Comparison of ENCODE assay signal across 10 cellular contexts in genomic region chr9:34627716-34628655, GRCh38. TPM values are rescaled to one million over a fixed set of nuclear protein-coding genes. Genes with fewer than 3 reads are reported as not detected.
DNase-seq lines count a peak whose midpoint lies in the region; ATAC-seq and TF ChIP-seq lines count a peak whose summit lies in the region.
"Had no signal": no experiment of that assay in that cellular context is flagged by ENCODE, and none has a peak within 500 bp of the region (broad histone marks: within the 10 kb centered on the region; RNA-seq: fewer than 3 reads in every experiment).

No MANE protein-coding gene starts in this region.

- H3K4me3 Mint-ChIP-seq in CD8-positive, alpha-beta T cell, result peak overlapping the region; percentile 85
- peak overlapping the region; percentile 86 for H3K4me3 Mint-ChIP-seq in nephron progenitor cell

- H3K27ac ChIP-seq in CD8-positive, alpha-beta T cell (ENCODE audit: low read depth, low read length), result no peak overlapping the region
- H3K27ac ChIP-seq in OCI-LY3 (ENCODE audit: low read length), result no peak overlapping the region
- no peak overlapping the region for H3K27ac ChIP-seq in effector memory CD4-positive, alpha-beta T cell (ENCODE audit: insufficient read depth, low read length, poor library complexity, severe bottlenecking)

- no peak overlapping the region for H3K9ac ChIP-seq in OCI-LY3 (ENCODE audit: low read length)

- H3K4me2 ChIP-seq in OCI-LY3 (ENCODE audit: low read length), result peak overlapping the region; percentile 71

- no peak overlapping the region for H3K27ac Mint-ChIP-seq in CD8-positive, alpha-beta T cell
- H3K27ac Mint-ChIP-seq in nephron progenitor cell, result no peak overlapping the region

- H3K36me3 Mint-ChIP-seq in CD8-positive, alpha-beta T cell, result no peaks in the 10 kb centered on the region
- no peaks in the 10 kb centered on the region for H3K36me3 Mint-ChIP-seq in nephron progenitor cell (ENCODE audit: low read depth)

- no peak overlapping the region for H2AFZ ChIP-seq in OCI-LY3 (ENCODE audit: low read depth, low read length)

- CTCF ChIA-PET in CD8-positive, alpha-beta T cell (lab: Charles Lee), result interaction anchor here (0.7 to 13.2 kb wide), 2 partner anchors 14 to 80 kb away, joined by 3 to 230 read pairs; partner anchors contain the start of gene RPP25L

- H3K9me3 ChIP-seq in CD8-positive, alpha-beta T cell (ENCODE audit: low read length), result no peaks in the 10 kb centered on the region
- no peaks in the 10 kb centered on the region for H3K9me3 ChIP-seq in OCI-LY3 (ENCODE audit: insufficient read depth, low read length)
- no peaks in the 10 kb centered on the region for H3K9me3 ChIP-seq in effector memory CD4-positive, alpha-beta T cell (ENCODE audit: control insufficient read depth, low read length)

- no peaks in the 10 kb centered on the region for H3K9me3 Mint-ChIP-seq in CD8-positive, alpha-beta T cell
- H3K9me3 Mint-ChIP-seq in nephron progenitor cell, result no peaks in the 10 kb centered on the region

- POLR2A ChIA-PET in CD8-positive, alpha-beta T cell (lab: Charles Lee), result no interaction called here

- no peaks in the 10 kb centered on the region for H3K79me2 ChIP-seq in OCI-LY3 (ENCODE audit: low read length)

- ATAC-seq in CD8-positive, alpha-beta T cell, result no peak
- ATAC-seq in HG03565 (IDR thresholded peaks at IDR 0.05; ENCODE audit: unreplicated experiment), result no peak

- H4K20me1 ChIP-seq in OCI-LY3 (ENCODE audit: insufficient read depth, low read length), result no peaks in the 10 kb centered on the region

- no peak for DNase-seq in CD8-positive, alpha-beta T cell
- no peak for DNase-seq in effector memory CD4-positive, alpha-beta T cell
- no peak for DNase-seq in nephron progenitor cell
- no peak for DNase-seq in HT-29 (ENCODE audit: low spot score)
- no peak for DNase-seq in SK-N-DZ (ENCODE audit: low spot score)
- no peak for DNase-seq in NK-92 treated with Interleukin-12 subunit alpha and Interleukin-12 subunit beta, amount 100 ng/mL, for 24 hours (lab: John Stamatoyannopoulos, UW)
- DNase-seq: GDM1 had no signal

- peak overlapping the region; percentile 42 for H3K4me3 ChIP-seq in CD8-positive, alpha-beta T cell (ENCODE audit: low read depth, low read length)
- peak overlapping the region; percentile 71 for H3K4me3 ChIP-seq in OCI-LY3 (ENCODE audit: low read length)
- H3K4me3 ChIP-seq in effector memory CD4-positive, alpha-beta T cell (ENCODE audit: insufficient read depth, low read depth, low read length, poor library complexity, severe bottlenecking), result peak overlapping the region; percentile 49

- no peak for TF ChIP-seq CTCF in CD8-positive, alpha-beta T cell (IDR thresholded peaks at IDR 0.05)
- TF ChIP-seq CTCF in OCI-LY3 (IDR thresholded peaks at IDR 0.05; ENCODE audit: low read depth, low read length), result no peak
- TF ChIP-seq CTCF in nephron progenitor cell (IDR thresholded peaks at IDR 0.05), result no peak

- peaks cover 18% of the 10 kb centered on the region for H3K4me1 ChIP-seq in CD8-positive, alpha-beta T cell (ENCODE audit: insufficient read depth, low read length)
- H3K4me1 ChIP-seq in OCI-LY3 (ENCODE audit: low read length), result peaks cover 7% of the 10 kb centered on the region; the same call in 1 of the 2 replicates
- peaks cover 25% of the 10 kb centered on the region for H3K4me1 ChIP-seq in effector memory CD4-positive, alpha-beta T cell (ENCODE audit: control insufficient read depth, insufficient read depth, low read length, poor library complexity, severe bottlenecking)

- H3K27me3 Mint-ChIP-seq in CD8-positive, alpha-beta T cell (ENCODE audit: low read depth), result peaks cover 59% of the 10 kb centered on the region
- peaks cover 82% of the 10 kb centered on the region for H3K27me3 Mint-ChIP-seq in nephron progenitor cell (ENCODE audit: low read depth, poor library complexity)

- H3K27me3 ChIP-seq in CD8-positive, alpha-beta T cell (ENCODE audit: insufficient read depth, low read length), result peaks cover 37% of the 10 kb centered on the region
- peaks cover 42% of the 10 kb centered on the region for H3K27me3 ChIP-seq in OCI-LY3 (ENCODE audit: low read depth, low read length)
- peaks cover 66% of the 10 kb centered on the region for H3K27me3 ChIP-seq in effector memory CD4-positive, alpha-beta T cell (replicated peaks; ENCODE audit: control insufficient read depth, insufficient read depth, low read length, poor library complexity, severe bottlenecking)

- peaks cover 25% of the 10 kb centered on the region for H3K4me1 Mint-ChIP-seq in CD8-positive, alpha-beta T cell (ENCODE audit: low read depth)
- H3K4me1 Mint-ChIP-seq in nephron progenitor cell, result peaks cover 31% of the 10 kb centered on the region

- intact Hi-C loops in CD8-positive, alpha-beta T cell (cut with DNase I, micrococcal nuclease), result no loop called here

- no peaks in the 10 kb centered on the region for H3K36me3 ChIP-seq in CD8-positive, alpha-beta T cell (ENCODE audit: insufficient read depth, low read length)
- H3K36me3 ChIP-seq in OCI-LY3 (replicated peaks; ENCODE audit: low read depth, low read length), result no peaks in the 10 kb centered on the region
- no peaks in the 10 kb centered on the region for H3K36me3 ChIP-seq in effector memory CD4-positive, alpha-beta T cell (ENCODE audit: control insufficient read depth, insufficient read depth, low read length)

RNA-seq across cellular contexts. Expression of gene ARID3C, which starts 0.9 kb away (rescaled TPM):
- not detected for total RNA-seq in CD8-positive, alpha-beta T cell
- not detected in 2 replicates for total RNA-seq in HT-29 (2014; rRNA removed; shearing (Covaris generic))
- 0.25 TPM in 1 of 2 replicates, not detected in the other for polyA plus RNA-seq in SK-N-DZ (2014; cell fraction: cytosol; rRNA removed)
- polyA plus RNA-seq in SK-N-DZ (2014; cell fraction: nucleus; rRNA removed), result 0.15 TPM in 1 of 2 replicates, not detected in the other
- total RNA-seq: NCI-H460 had no signal

RNA-seq across cellular contexts. Expression of gene DCTN3, which starts 7.7 kb away (rescaled TPM):
- total RNA-seq in CD8-positive, alpha-beta T cell, result 10 to 100 TPM; 82.8 to 85.3 TPM
- 72.7 and 98.1 TPM in 2 replicates for total RNA-seq in HT-29 (2014; rRNA removed; shearing (Covaris generic))
- 57.8 and 72.5 TPM in 2 replicates for polyA plus RNA-seq in SK-N-DZ (2014; cell fraction: cytosol; rRNA removed)
- polyA plus RNA-seq in SK-N-DZ (2014; cell fraction: nucleus; rRNA removed), result 49.2 and 57.7 TPM in 2 replicates

RNA-seq across cellular contexts. Expression of gene SIGMAR1, which starts 9.6 kb away (rescaled TPM):
- 1 to 10 TPM; 8.5 to 9.6 TPM for total RNA-seq in CD8-positive, alpha-beta T cell
- total RNA-seq in HT-29 (2014; rRNA removed; shearing (Covaris generic)), result 239 and 269 TPM in 2 replicates
- polyA plus RNA-seq in SK-N-DZ (2014; cell fraction: cytosol; rRNA removed), result 183 and 208 TPM in 2 replicates
- polyA plus RNA-seq in SK-N-DZ (2014; cell fraction: nucleus; rRNA removed), result 89.9 and 92.3 TPM in 2 replicates

RNA-seq across cellular contexts. Expression of gene RPP25L, which starts 16.1 kb away (rescaled TPM):
- total RNA-seq in CD8-positive, alpha-beta T cell, result 1 to 10 TPM; 4.4 to 5.1 TPM
- 48.7 and 67.6 TPM in 2 replicates for total RNA-seq in HT-29 (2014; rRNA removed; shearing (Covaris generic))
- polyA plus RNA-seq in SK-N-DZ (2014; cell fraction: cytosol; rRNA removed), result 31.2 and 38.8 TPM in 2 replicates
- 21.2 and 32.3 TPM in 2 replicates for polyA plus RNA-seq in SK-N-DZ (2014; cell fraction: nucleus; rRNA removed)

RNA-seq across cellular contexts. Expression of gene GALT, which starts 18.5 kb away (rescaled TPM):
- total RNA-seq in CD8-positive, alpha-beta T cell, result 10 to 100 TPM; 64.7 to 68.4 TPM
- 25.5 and 32.8 TPM in 2 replicates for total RNA-seq in HT-29 (2014; rRNA removed; shearing (Covaris generic))
- polyA plus RNA-seq in SK-N-DZ (2014; cell fraction: cytosol; rRNA removed), result 24.7 and 30.4 TPM in 2 replicates
- 199 and 201 TPM in 2 replicates for polyA plus RNA-seq in SK-N-DZ (2014; cell fraction: nucleus; rRNA removed)

Comparison
In these comparisons a context has a peak if more than half of its experiments do, and no peak if none do; other contexts are left out.
1. RNA of gene SIGMAR1, which starts 9.6 kb away (total RNA-seq): 239 to 269 TPM in HT-29; 8.5 to 9.6 TPM in CD8-positive, alpha-beta T cell; every median in the first group is over 10 times any median in the second.
2. Peak in every context shown above with its lines, with median percentiles within 50 percentile points of each other: H3K4me3 ChIP-seq.